Comparison of ENCODE assay signal across 1 cellular context in genomic region chr21:25191141-25191540, GRCh38.
TF ChIP-seq lines count a peak whose summit lies in the region.

No MANE protein-coding gene starts in this region.

TF ChIP-seq in GM12878, 131 proteins besides CTCF, POLR2A, EP300 and RAD21 (continued from another document and continues in another):
- no peak for TF ChIP-seq ZNF592 (IDR thresholded peaks at IDR 0.05)
- TF ChIP-seq SKIL (IDR thresholded peaks at IDR 0.05; ENCODE audit: low read depth, poor library complexity, severe bottlenecking) = no peak
- TF ChIP-seq ETV6 (conservative IDR thresholded peaks at IDR 0.05 in 1 of 2, IDR thresholded peaks at IDR 0.05 in 1 of 2; ENCODE audit: borderline replicate concordance in 1 of 2, low read depth in 1 of 2) = no peak
- no peak for TF ChIP-seq REST (IDR thresholded peaks at IDR 0.05; ENCODE audit: low read depth, low read length)
- no peak for TF ChIP-seq KLF5 (IDR thresholded peaks at IDR 0.05; ENCODE audit: partially characterized antibody)
- TF ChIP-seq CBFB (IDR thresholded peaks at IDR 0.05; ENCODE audit: low read depth) = no peak
- TF ChIP-seq PRDM15 (CRISPR knock-in tag; IDR thresholded peaks at IDR 0.05) = no peak
- TF ChIP-seq CHD2 (IDR thresholded peaks at IDR 0.05; ENCODE audit: borderline replicate concordance, low read depth, low read length) = no peak
- no peak for TF ChIP-seq SREBF2 (IDR thresholded peaks at IDR 0.05; ENCODE audit: low read length)
- TF ChIP-seq ATF2 (IDR thresholded peaks at IDR 0.05; ENCODE audit: low read length) = peak; percentile 89
- peak; percentile 85 for TF ChIP-seq RUNX3 (IDR thresholded peaks at IDR 0.05; ENCODE audit: low read length)
- no peak for TF ChIP-seq BHLHE40 (IDR thresholded peaks at IDR 0.05; ENCODE audit: borderline replicate concordance in 1 of 2, low read depth in 2 of 2, low read length in 1 of 2)
- no peak for TF ChIP-seq JUND (IDR thresholded peaks at IDR 0.05; ENCODE audit: low read depth, low read length)
- TF ChIP-seq POU2F2 (IDR thresholded peaks at IDR 0.05; ENCODE audit: borderline replicate concordance, low read depth, low read length) = no peak
- TF ChIP-seq RFX5 (IDR thresholded peaks at IDR 0.05; ENCODE audit: low read depth, low read length) = no peak
- TF ChIP-seq ESRRA (IDR thresholded peaks at IDR 0.05; ENCODE audit: low read length) = no peak
- TF ChIP-seq TCF12 (IDR thresholded peaks at IDR 0.05; ENCODE audit: low read depth, low read length) = no peak
- no peak for TF ChIP-seq RAD51 (IDR thresholded peaks at IDR 0.05)
- TF ChIP-seq CHD1 (IDR thresholded peaks at IDR 0.05; ENCODE audit: low read depth, low read length) = no peak
- TF ChIP-seq PAX5 (IDR thresholded peaks at IDR 0.05; ENCODE audit: borderline replicate concordance, low read depth, low read length) = peak; percentile 77
- TF ChIP-seq ZZZ3 (IDR thresholded peaks at IDR 0.05; ENCODE audit: control insufficient read depth, insufficient read length, low read depth) = no peak
- TF ChIP-seq USF2 (IDR thresholded peaks at IDR 0.05; ENCODE audit: borderline replicate concordance, low read depth, low read length) = no peak
- peak; percentile 75; the same call in 1 of the 2 replicates for TF ChIP-seq FOXM1 (IDR thresholded peaks at IDR 0.05; ENCODE audit: low read depth, low read length)
- TF ChIP-seq YY1 (IDR thresholded peaks at IDR 0.05; ENCODE audit: low read depth, low read length) = no peak
- TF ChIP-seq ELK1 (IDR thresholded peaks at IDR 0.05; ENCODE audit: low read depth, low read length) = no peak
- no peak for TF ChIP-seq E2F4 (IDR thresholded peaks at IDR 0.05; ENCODE audit: low read depth, low read length)
- TF ChIP-seq HSF1 (IDR thresholded peaks at IDR 0.05; ENCODE audit: low read depth, low read length) = no peak
- no peak for TF ChIP-seq SREBF1 (IDR thresholded peaks at IDR 0.05; ENCODE audit: low read length)
- no peak for TF ChIP-seq BCLAF1 (IDR thresholded peaks at IDR 0.05)
- TF ChIP-seq CBX5 (IDR thresholded peaks at IDR 0.05; ENCODE audit: low read depth) = no peak
